In genomic region chr3:138082992-138083386, GRCh38 we compare ENCODE assay signal across 15 cellular contexts. TPM values are rescaled to one million over a fixed set of nuclear protein-coding genes. Genes with fewer than 3 reads are reported as not detected.
DNase-seq lines count a peak whose midpoint lies in the region; ATAC-seq and TF ChIP-seq lines count a peak whose summit lies in the region.
"Had no signal": no experiment of that assay in that cellular context is flagged by ENCODE, and none has a peak within 500 bp of the region (broad histone marks: within the 10 kb centered on the region; RNA-seq: fewer than 3 reads in every experiment).

No MANE protein-coding gene starts in this region.

- H3K4me1 Mint-ChIP-seq in activated naive CD4-positive, alpha-beta T cell treated with anti-CD3 and anti-CD28 coated beads, Interleukin-2, amount 10 ng/mL, durations not matched to agents 7 days and 5 days = peaks cover 39% of the 10 kb centered on the region

- intact Hi-C loops in upper lobe of right lung (cut with DNase I) (no loop called here), lower lobe of right lung (cut with DNase I) (no loop called here)

- peaks cover 39% of the 10 kb centered on the region for H3K27me3 Mint-ChIP-seq in activated naive CD4-positive, alpha-beta T cell treated with anti-CD3 and anti-CD28 coated beads, Interleukin-2, amount 10 ng/mL, durations not matched to agents 7 days and 5 days

- H3K36me3 ChIP-seq in HUES48 (ENCODE audit: control insufficient read depth, insufficient read depth, low read length) (peaks cover 40% of the 10 kb centered on the region), upper lobe of right lung (peaks cover 31% of the 10 kb centered on the region), lower lobe of right lung (peaks cover 72% of the 10 kb centered on the region)
- H3K36me3 ChIP-seq: BE2C had no signal

- CTCF ChIA-PET in activated naive CD4-positive, alpha-beta T cell treated with anti-CD3 and anti-CD28 coated beads, Interleukin-2, amount 10 ng/mL, durations not matched to agents 7 days and 5 days (lab: Charles Lee) = interaction anchor here (1.1 to 4.5 kb wide), 3 partner anchors 13 to 49 kb away, joined by 3 to 27 read pairs (median 10); no protein-coding TSS in a partner anchor

- H3K4me1 ChIP-seq in HUES48 (ENCODE audit: control insufficient read depth, insufficient read depth, low read length) (no peaks in the 10 kb centered on the region), upper lobe of right lung (no peaks in the 10 kb centered on the region), lower lobe of right lung (no peaks in the 10 kb centered on the region)
- H3K4me1 ChIP-seq: BE2C had no signal

- TF ChIP-seq CTCF in upper lobe of right lung (IDR thresholded peaks at IDR 0.05) (no peak), lower lobe of right lung (IDR thresholded peaks at IDR 0.05) (no peak), GM10266 (IDR thresholded peaks at IDR 0.05; ENCODE audit: control insufficient read depth, insufficient read depth, low read depth, missing control alignments) (no peak)

- H3K9me3 ChIP-seq in HUES48 (ENCODE audit: control insufficient read depth, insufficient read depth, low read length) (no peaks in the 10 kb centered on the region), upper lobe of right lung (no peaks in the 10 kb centered on the region), lower lobe of right lung (no peaks in the 10 kb centered on the region)
- H3K9me3 ChIP-seq: BE2C, gastroesophageal sphincter had no signal

- no peak for DNase-seq in activated naive CD4-positive, alpha-beta T cell treated with anti-CD3 and anti-CD28 coated beads, Interleukin-2, amount 10 ng/mL, durations not matched to agents 7 days and 5 days
- no peak for DNase-seq in activated naive CD4-positive, alpha-beta T cell treated with Interleukin-2 at 50 U/mL for 16 hours
- no peak for DNase-seq in epithelial cell of prostate (ENCODE audit: low read depth, low spot score)
- no peak for DNase-seq in upper lobe of right lung
- no peak for DNase-seq in lower lobe of right lung
- no peak for DNase-seq in superior temporal gyrus (ENCODE audit: extremely low spot score)
- DNase-seq in GM10266 (ENCODE audit: extremely low spot score) = no peak
- DNase-seq: BE2C, left ventricle myocardium superior had no signal

- no peaks in the 10 kb centered on the region for H3K36me3 Mint-ChIP-seq in activated naive CD4-positive, alpha-beta T cell treated with anti-CD3 and anti-CD28 coated beads, Interleukin-2, amount 10 ng/mL, durations not matched to agents 7 days and 5 days

- H3K4me3 ChIP-seq in HUES48 (ENCODE audit: low read depth, low read length) = no peak overlapping the region
- H3K4me3 ChIP-seq in upper lobe of right lung = no peak overlapping the region
- H3K4me3 ChIP-seq in lower lobe of right lung = no peak overlapping the region
- H3K4me3 ChIP-seq: cardiac muscle cell, gastroesophageal sphincter, K562 had no signal

- H3K27ac ChIP-seq in HUES48 (ENCODE audit: low read depth, low read length) (peak overlapping the region; percentile 62), epithelial cell of prostate (peak overlapping the region; percentile 45), upper lobe of right lung (no peak overlapping the region), lower lobe of right lung (no peak overlapping the region)
- H3K27ac ChIP-seq: cardiac muscle cell had no signal

- no peaks in the 10 kb centered on the region for H3K27me3 ChIP-seq in HUES48 (ENCODE audit: control insufficient read depth, insufficient read depth, low read length)
- no peaks in the 10 kb centered on the region for H3K27me3 ChIP-seq in upper lobe of right lung
- H3K27me3 ChIP-seq in lower lobe of right lung (ENCODE audit: low read depth) = no peaks in the 10 kb centered on the region
- H3K27me3 ChIP-seq: BE2C, cardiac muscle cell, gastroesophageal sphincter had no signal

- H3K27ac Mint-ChIP-seq in activated naive CD4-positive, alpha-beta T cell treated with anti-CD3 and anti-CD28 coated beads, Interleukin-2, amount 10 ng/mL, durations not matched to agents 7 days and 5 days = peak overlapping the region; percentile 87

- H3K9me3 Mint-ChIP-seq in activated naive CD4-positive, alpha-beta T cell treated with anti-CD3 and anti-CD28 coated beads, Interleukin-2, amount 10 ng/mL, durations not matched to agents 7 days and 5 days = no peaks in the 10 kb centered on the region

- no peak overlapping the region for H3K9ac ChIP-seq in HUES48 (ENCODE audit: low read depth, low read length)

- H3K4me3 Mint-ChIP-seq in activated naive CD4-positive, alpha-beta T cell treated with anti-CD3 and anti-CD28 coated beads, Interleukin-2, amount 10 ng/mL, durations not matched to agents 7 days and 5 days = peak overlapping the region; percentile 48

- peak; percentile 9 for ATAC-seq in upper lobe of right lung
- no peak for ATAC-seq in lower lobe of right lung
- ATAC-seq: gastroesophageal sphincter, K562 had no signal

RNA-seq across cellular contexts. Expression of gene DZIP1L, which starts 32.4 kb away (rescaled TPM):
- total RNA-seq in upper lobe of right lung = 8.1 TPM
- total RNA-seq in lower lobe of right lung = 19.9 TPM

RNA-seq across cellular contexts. Expression of gene A4GNT, which starts 49.2 kb away (rescaled TPM):
- not detected for total RNA-seq in upper lobe of right lung
- total RNA-seq in lower lobe of right lung = 0.41 TPM
- total RNA-seq: cardiac muscle cell, K562, left ventricle myocardium superior, pulmonary artery endothelial cell, ureter had no signal

Comparison
In these comparisons a context has a peak if more than half of its experiments do, and no peak if none do; other contexts are left out.
1. H3K27ac ChIP-seq: peak in HUES48 (single experiment) and epithelial cell of prostate (single experiment); none in upper lobe of right lung (single experiment) and lower lobe of right lung (single experiment).